1 cellular context compared by ENCODE assay signal in the genomic region with DNA sequence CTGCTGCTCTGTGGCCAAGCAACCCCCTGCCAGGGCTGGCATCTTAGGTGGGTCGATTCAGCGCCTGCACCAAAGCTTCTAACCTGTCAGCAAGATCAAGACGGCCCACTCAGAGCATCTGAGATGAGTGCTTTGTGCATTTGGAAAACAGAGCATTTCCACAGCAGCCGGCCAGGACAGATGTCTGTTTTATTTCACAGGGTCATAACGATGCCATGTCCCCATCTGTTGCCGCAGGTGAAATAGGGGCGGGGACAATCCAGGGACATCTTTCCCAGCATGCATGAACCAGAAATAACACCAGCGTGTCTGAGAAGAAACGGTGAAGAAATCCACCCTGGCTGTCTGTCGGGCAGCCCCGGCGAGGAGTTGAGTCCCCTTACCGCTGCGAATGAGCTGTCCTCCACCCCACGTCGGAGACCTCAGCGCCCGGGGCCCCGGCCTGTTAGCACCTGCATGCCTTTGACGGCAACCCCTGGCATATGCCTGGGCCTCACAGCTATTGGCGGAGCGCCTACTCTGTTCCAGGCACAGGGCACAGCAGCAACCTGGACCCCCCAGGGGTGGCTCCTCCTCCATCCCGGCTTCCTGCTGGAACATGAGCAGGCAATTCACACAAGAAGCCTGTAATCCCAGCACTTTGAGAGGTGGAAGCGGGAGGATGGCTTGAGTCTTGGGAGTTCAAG.
TF ChIP-seq lines count a peak whose summit lies in the region.

No MANE protein-coding gene starts in this region.

TF ChIP-seq in SK-N-SH, 30 proteins besides CTCF, POLR2A, EP300 and RAD21:
- no peak for TF ChIP-seq GABPA (IDR thresholded peaks at IDR 0.05; ENCODE audit: low read depth)
- TF ChIP-seq RXRA (IDR thresholded peaks at IDR 0.05; ENCODE audit: borderline replicate concordance, low read depth): no peak
- peak; percentile 8; the same call in 1 of the 2 replicates for TF ChIP-seq TCF12 (IDR thresholded peaks at IDR 0.05)
- TF ChIP-seq RCOR1 (IDR thresholded peaks at IDR 0.05; ENCODE audit: low read length): peak; percentile 85
- no peak for TF ChIP-seq FOXM1 (IDR thresholded peaks at IDR 0.05; ENCODE audit: low read depth)
- TF ChIP-seq, protein P1, sequence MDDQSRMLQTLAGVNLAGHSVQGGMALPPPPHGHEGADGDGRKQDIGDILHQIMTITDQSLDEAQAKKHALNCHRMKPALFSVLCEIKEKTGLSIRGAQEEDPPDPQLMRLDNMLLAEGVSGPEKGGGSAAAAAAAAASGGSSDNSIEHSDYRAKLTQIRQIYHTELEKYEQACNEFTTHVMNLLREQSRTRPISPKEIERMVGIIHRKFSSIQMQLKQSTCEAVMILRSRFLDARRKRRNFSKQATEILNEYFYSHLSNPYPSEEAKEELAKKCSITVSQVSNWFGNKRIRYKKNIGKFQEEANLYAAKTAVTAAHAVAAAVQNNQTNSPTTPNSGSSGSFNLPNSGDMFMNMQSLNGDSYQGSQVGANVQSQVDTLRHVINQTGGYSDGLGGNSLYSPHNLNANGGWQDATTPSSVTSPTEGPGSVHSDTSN (IDR thresholded peaks at IDR 0.05): no peak
- TF ChIP-seq FOXJ3 (CRISPR knock-in tag; IDR thresholded peaks at IDR 0.05): peak; percentile 57; the same call in 1 of the 2 replicates
- peak; percentile 48; the same call in 1 of the 2 replicates for TF ChIP-seq MXI1 (IDR thresholded peaks at IDR 0.05; ENCODE audit: low read depth, low read length)
